In genomic region chr2:225667465-225667864, GRCh38 we compare ENCODE assay signal across 22 cellular contexts.
"Had no signal": no experiment of that assay in that cellular context is flagged by ENCODE, and none has a peak within 500 bp of the region (broad histone marks: within the 10 kb centered on the region; RNA-seq: fewer than 3 reads in every experiment).

No MANE protein-coding gene starts in this region.

- ATAC-seq: activated CD4-positive, alpha-beta T cell treated with anti-CD3 and anti-CD28 coated beads for 36 hours; PC-3 had no signal

- H3K36me3 ChIP-seq: adrenal gland, MG63 had no signal

- H3K4me3 ChIP-seq: adrenal gland, MG63 had no signal

- H3K4me1 ChIP-seq: adrenal gland had no signal

- H3K9me3 ChIP-seq: adrenal gland, MG63 had no signal

- H3K27ac ChIP-seq: adrenal gland, VCaP had no signal

- H3K27me3 ChIP-seq: adrenal gland, MG63 had no signal

- DNase-seq: activated CD4-positive, alpha-beta memory T cell treated with anti-CD3 and anti-CD28 coated beads, Interleukin-2, amount 10 ng/mL, durations not matched to agents 7 days and 5 days; activated CD4-positive, alpha-beta T cell treated with anti-CD3 and anti-CD28 coated beads for 36 hours; activated CD4-positive, alpha-beta T cell treated with anti-CD3 and anti-CD28 coated beads, Interleukin-2, amount 50 U/mL, for 1 hour; activated gamma-delta T cell treated with Interleukin-2 at 50 U/mL for 16 hours; activated naive CD4-positive, alpha-beta T cell treated with anti-CD3 and anti-CD28 coated beads, Interleukin-2, amount 50 U/mL, for 16 hours; activated naive CD8-positive, alpha-beta T cell treated with anti-CD3 and anti-CD28 coated beads, Interleukin-2, amount 10 ng/mL, durations not matched to agents 7 days and 5 days; activated T-cell treated with anti-CD3 and anti-CD28 coated beads for 4 hours; activated T-cell treated with anti-CD3 and anti-CD28 coated beads, Interleukin-2, amount 50 U/mL, for 48 hours; adrenal gland; anterior cingulate cortex; cerebellar nuclear complex; MG63; NCI-H1105; NCI-H1436; NCI-H1694 treated with DMSO at 0.1 percent for 48 hours; NCI-H2029 treated with DMSO at 0.1 percent for 48 hours; NCI-H446; NCI-H524; PC-3; SHP77 treated with DMSO at 0.1 percent for 48 hours; T-helper 9 cell had no signal
